16 cellular contexts compared by ENCODE assay signal in the genomic region with DNA sequence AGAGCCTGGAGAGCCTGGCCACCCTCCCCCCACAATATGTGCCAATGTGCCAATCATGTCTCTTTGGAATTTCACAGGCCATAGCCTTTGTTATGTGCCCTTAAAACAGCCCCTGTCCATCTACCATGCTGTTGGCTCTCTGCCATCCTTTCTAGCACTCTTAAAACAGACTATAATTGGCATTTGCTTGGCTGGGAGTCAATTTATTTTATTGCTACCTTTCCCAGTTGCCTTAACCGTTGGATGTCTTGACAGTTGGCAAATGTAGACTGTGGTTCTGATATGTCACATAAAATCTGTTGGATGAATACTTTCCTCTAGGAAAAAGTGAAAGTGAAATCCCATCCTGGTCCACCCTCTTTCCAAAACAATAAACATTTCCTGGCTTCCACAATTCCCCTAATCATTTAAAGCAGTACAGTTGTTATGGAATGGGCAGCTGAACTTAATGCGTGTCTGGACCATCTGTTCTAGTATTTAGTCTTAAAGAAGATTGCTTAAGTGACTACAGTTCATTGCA.
DNase-seq lines count a peak whose midpoint lies in the region; ATAC-seq, FAIRE-seq and TF ChIP-seq lines count a peak whose summit lies in the region.
"Had no signal": no experiment of that assay in that cellular context is flagged by ENCODE, and none has a peak within 500 bp of the region (broad histone marks: within the 10 kb centered on the region; RNA-seq: fewer than 3 reads in every experiment).

No MANE protein-coding gene starts in this region.

- H3K9me1 ChIP-seq in endothelial cell of umbilical vein (replicated peaks; ENCODE audit: control insufficient read depth, extremely low read depth, insufficient read depth, low read length), result no peaks in the 10 kb centered on the region

- H3K9ac ChIP-seq in endothelial cell of umbilical vein (replicated peaks; ENCODE audit: extremely low read depth, insufficient read depth, low read length), result no peak overlapping the region
- H3K9ac ChIP-seq: GM23248 had no signal

- no peaks in the 10 kb centered on the region for H3K9me3 ChIP-seq in endothelial cell of umbilical vein (replicated peaks; ENCODE audit: control insufficient read depth, insufficient read depth, low read length)
- H3K9me3 ChIP-seq: gastrocnemius medialis, lower lobe of right lung, prostate gland, upper lobe of left lung had no signal

- peaks cover 31% of the 10 kb centered on the region for H3K4me1 ChIP-seq in endothelial cell of umbilical vein (ENCODE audit: control insufficient read depth, extremely low read depth, insufficient read depth, low read length)
- H3K4me1 ChIP-seq: lower lobe of right lung, prostate gland had no signal

- no peaks in the 10 kb centered on the region for H3K36me3 ChIP-seq in endothelial cell of umbilical vein (ENCODE audit: control insufficient read depth in 2 of 2, extremely low read depth in 1 of 2, insufficient read depth in 2 of 2, low read length in 2 of 2)
- H3K36me3 ChIP-seq: gastrocnemius medialis, lower lobe of right lung, prostate gland, upper lobe of left lung had no signal

- H3K27me3 ChIP-seq in endothelial cell of umbilical vein (ENCODE audit: control insufficient read depth in 2 of 2, insufficient read depth in 2 of 2, low read length in 2 of 2), result no peaks in the 10 kb centered on the region
- H3K27me3 ChIP-seq: gastrocnemius medialis, upper lobe of left lung had no signal

- peak overlapping the region in 1 of 3 experiments; percentile 30 for H3K4me3 ChIP-seq in endothelial cell of umbilical vein (replicated peaks in 1 of 3; ENCODE audit: insufficient read depth in 1 of 3, low read depth in 1 of 3, low read length in 3 of 3)
- H3K4me3 ChIP-seq: gastrocnemius medialis, GM23248, lower lobe of right lung, prostate gland, upper lobe of left lung had no signal

- CTCF ChIA-PET in endothelial cell of umbilical vein (lab: Charles Lee), result interaction anchor here (1.0 to 1.8 kb wide), 2 partner anchors 11 to 956 kb away, joined by 4 to 5 read pairs; no protein-coding TSS in a partner anchor

- peak overlapping the region; percentile 25 for H3K27ac ChIP-seq in endothelial cell of umbilical vein (ENCODE audit: insufficient read depth, low read depth, low read length)
- H3K27ac ChIP-seq: gastrocnemius medialis, GM23248, lower lobe of right lung, prostate gland, upper lobe of left lung had no signal

- H3K4me2 ChIP-seq in endothelial cell of umbilical vein (ENCODE audit: insufficient read depth, low read length), result peak overlapping the region; percentile 39

- peak overlapping the region; percentile 74 for H2AFZ ChIP-seq in endothelial cell of umbilical vein (ENCODE audit: low read depth, low read length)
- H2AFZ ChIP-seq: GM23248 had no signal

- DNase-seq in NCI-H2196 (lab: John Stamatoyannopoulos, UW; ENCODE audit: unreplicated experiment) (peak; percentile 20), NCI-H2196 treated with DMSO at 0.1 percent for 48 hours (lab: John Stamatoyannopoulos, UW; ENCODE audit: unreplicated experiment) (no peak), NCI-H2227 treated with DMSO at 0.1 percent for 48 hours (lab: John Stamatoyannopoulos, UW) (peak; percentile 85), endothelial cell of umbilical vein (ENCODE audit: low read depth, low spot score) (peak; percentile 92), stromal cell of bone marrow (ENCODE audit: low read depth) (peak; percentile 19)
- DNase-seq: activated gamma-delta T cell, gastrocnemius medialis, GM23248, KG1, lower lobe of right lung, SIG-M5, upper lobe of left lung had no signal

- dilution Hi-C loops in endothelial cell of umbilical vein (cut with MboI; ENCODE audit: extremely low pct_ligation_motif_present, low sequenced_read_pairs), result no loop called here

- peak; percentile 8 for FAIRE-seq in endothelial cell of umbilical vein (lab: Jason Lieb, UNC)

- ATAC-seq in GM18858 (IDR thresholded peaks at IDR 0.05; ENCODE audit: unreplicated experiment) (no peak), HG03159 (IDR thresholded peaks at IDR 0.05; ENCODE audit: unreplicated experiment) (no peak), HG02884 (IDR thresholded peaks at IDR 0.05; ENCODE audit: unreplicated experiment) (no peak)
- ATAC-seq: gastrocnemius medialis, lower lobe of right lung had no signal

- TF ChIP-seq CTCF in endothelial cell of umbilical vein (IDR thresholded peaks at IDR 0.05; ENCODE audit: extremely low read depth in 1 of 2, insufficient read depth in 1 of 2, low read depth in 1 of 2, low read length in 2 of 2), result no peak

- intact Hi-C loops in endothelial cell of umbilical vein (cut with micrococcal nuclease), result loop anchor here (5.0 kb wide), 2 partner anchors 34 to 1296 kb away; no protein-coding TSS in a partner anchor

- no peaks in the 10 kb centered on the region for H4K20me1 ChIP-seq in endothelial cell of umbilical vein (replicated peaks; ENCODE audit: control insufficient read depth, extremely low read depth, insufficient read depth, low read length)

- no TSS peak for BruUV-seq in endothelial cell of umbilical vein (replicated peaks; lab: Mats Ljungman, UMichigan)

- H3K79me2 ChIP-seq in endothelial cell of umbilical vein (ENCODE audit: control insufficient read depth, insufficient read depth, low read length), result no peaks in the 10 kb centered on the region

- POLR2A ChIA-PET in endothelial cell of umbilical vein (lab: Charles Lee), result no interaction called here

- no peak for TF ChIP-seq POLR2A in endothelial cell of umbilical vein (IDR thresholded peaks at IDR 0.05; ENCODE audit: low read depth, low read length)

TF ChIP-seq in endothelial cell of umbilical vein, 7 proteins besides CTCF, POLR2A, EP300 and RAD21:
- no peak for TF ChIP-seq POLR2AphosphoS5 (IDR thresholded peaks at IDR 0.05; ENCODE audit: insufficient read depth, low read depth, low read length)
- no peak for TF ChIP-seq EZH2 (IDR thresholded peaks at IDR 0.05; ENCODE audit: borderline replicate concordance, low read depth, low read length, severe bottlenecking)
- no peak for TF ChIP-seq MYC (IDR thresholded peaks at IDR 0.05; ENCODE audit: low read depth, low read length)
- TF ChIP-seq, protein P1, sequence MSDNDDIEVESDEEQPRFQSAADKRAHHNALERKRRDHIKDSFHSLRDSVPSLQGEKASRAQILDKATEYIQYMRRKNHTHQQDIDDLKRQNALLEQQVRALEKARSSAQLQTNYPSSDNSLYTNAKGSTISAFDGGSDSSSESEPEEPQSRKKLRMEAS (IDR thresholded peaks at IDR 0.05; ENCODE audit: insufficient read depth, insufficient read length), result no peak
- TF ChIP-seq GATA2 (IDR thresholded peaks at IDR 0.05; ENCODE audit: insufficient read depth, insufficient read length, low read depth, low read length), result no peak
- no peak for TF ChIP-seq FOS (IDR thresholded peaks at IDR 0.05; ENCODE audit: borderline replicate concordance, insufficient read depth, low read length)
- TF ChIP-seq JUN (IDR thresholded peaks at IDR 0.05; ENCODE audit: borderline replicate concordance, insufficient read depth, insufficient read length, low read depth), result no peak
TF ChIP-seq in endothelial cell of umbilical vein: peak in this region for 0.
